Comparison of ENCODE assay signal across 22 cellular contexts in genomic region chr7:138237995-138238394, GRCh38.
"Had no signal": no experiment of that assay in that cellular context is flagged by ENCODE, and none has a peak within 500 bp of the region (broad histone marks: within the 10 kb centered on the region; RNA-seq: fewer than 3 reads in every experiment).

No MANE protein-coding gene starts in this region.

- H3K27me3 ChIP-seq: SJCRH30 had no signal

- H3K4me1 ChIP-seq: SJCRH30 had no signal

- H3K9ac ChIP-seq: SK-N-SH had no signal

- H3K4me3 ChIP-seq: coronary artery, PC-9, SJCRH30 had no signal

- DNase-seq: activated B cell treated with CpG ODN at 0.5 μM for 24 hours; activated CD4-positive, alpha-beta T cell treated with anti-CD3 and anti-CD28 coated beads for 1 hour; activated CD4-positive, alpha-beta T cell treated with anti-CD3 and anti-CD28 coated beads, Interleukin-2, amount 10 ng/mL, durations not matched to agents 24 days and 14 days; activated CD4-positive, alpha-beta T cell treated with anti-CD3 and anti-CD28 coated beads, Interleukin-2, amount 50 U/mL, for 48 hours; activated CD8-positive, alpha-beta memory T cell treated with anti-CD3 and anti-CD28 coated beads, Interleukin-2, amount 10 ng/mL, durations not matched to agents 7 days and 5 days; activated effector memory CD4-positive, alpha-beta T cell treated with Interleukin-2 at 50 U/mL for 16 hours; activated naive CD4-positive, alpha-beta T cell; activated T-cell treated with anti-CD3 and anti-CD28 coated beads, Interleukin-2, amount 50 U/mL, for 24 hours; aorta; central memory CD4-positive, alpha-beta T cell; MM.1S; NCI-H1105; NCI-H1436; NCI-H1694 treated with DMSO at 0.1 percent for 48 hours; NCI-H2029 treated with DMSO at 0.1 percent for 48 hours; NCI-H345; NCI-H524; PC-9; SJCRH30; SK-N-SH had no signal

- H3K36me3 ChIP-seq: SJCRH30 had no signal

- H3K9me3 ChIP-seq: SJCRH30 had no signal

- H3K4me2 ChIP-seq: PC-9, SK-N-SH had no signal

- H3K27ac ChIP-seq: coronary artery, SJCRH30 had no signal

- FAIRE-seq: bronchial epithelial cell had no signal

- H2AFZ ChIP-seq: PC-9 had no signal

- ATAC-seq: activated CD8-positive, alpha-beta memory T cell treated with anti-CD3 and anti-CD28 coated beads, Interleukin-2, amount 10 ng/mL, durations not matched to agents 7 days and 5 days had no signal
